21 cellular contexts compared by ENCODE assay signal in the genomic region with DNA sequence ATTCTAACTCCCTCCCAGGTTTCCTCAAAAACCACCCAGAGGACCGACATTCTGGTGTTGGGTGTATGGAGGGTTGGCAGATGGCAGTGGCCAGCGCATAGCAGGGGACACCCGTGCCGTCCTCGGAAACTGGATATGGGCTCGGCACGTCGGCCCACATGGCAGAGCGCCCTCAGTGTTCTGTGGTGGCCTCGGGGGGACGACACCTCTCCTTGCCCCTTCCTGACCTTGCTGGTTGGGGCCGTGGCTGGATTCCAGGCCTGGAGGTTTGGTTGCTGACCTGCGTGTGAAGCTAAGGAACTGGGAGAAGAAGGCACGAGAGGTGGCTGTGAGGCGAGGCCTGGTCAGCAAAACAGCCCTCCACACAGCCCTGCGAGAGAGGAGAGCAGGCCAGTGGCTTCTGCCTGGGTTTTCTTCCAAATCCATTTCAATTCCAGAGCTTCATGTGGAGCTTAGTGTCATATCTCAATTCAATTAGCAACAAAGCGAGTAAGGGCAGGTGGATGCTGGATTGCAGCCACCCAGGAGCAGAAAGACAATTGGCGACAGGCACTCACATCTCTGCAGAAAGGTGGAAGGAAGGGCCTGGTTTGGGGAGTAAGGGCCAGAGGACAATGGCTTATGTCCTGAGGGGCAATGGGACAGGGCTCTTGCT.
"Had no signal": no experiment of that assay in that cellular context is flagged by ENCODE, and none has a peak within 500 bp of the region (broad histone marks: within the 10 kb centered on the region; RNA-seq: fewer than 3 reads in every experiment).

No MANE protein-coding gene starts in this region.

- H3K9me3 ChIP-seq: colonic mucosa, gastroesophageal sphincter, neutrophil, pancreas, suprapubic skin, transverse colon, uterus had no signal

- H3K4me1 Mint-ChIP-seq: activated naive CD8-positive, alpha-beta T cell treated with anti-CD3 and anti-CD28 coated beads for 36 hours; stimulated activated naive CD8-positive, alpha-beta T cell treated with anti-CD3 and anti-CD28 coated beads, Interleukin-15, amount 100 ng/mL, for 72 hours had no signal

- H3K4me3 Mint-ChIP-seq: activated naive CD8-positive, alpha-beta T cell treated with anti-CD3 and anti-CD28 coated beads for 36 hours; naive B cell; stimulated activated effector memory CD8-positive, alpha-beta T cell treated with anti-CD3 and anti-CD28 coated beads, Interleukin-12 subunit alpha, Interleukin-12 subunit beta, amount 100 ng/mL, for 72 hours; stimulated activated naive CD8-positive, alpha-beta T cell treated with anti-CD3 and anti-CD28 coated beads, Interleukin-15, amount 100 ng/mL, for 72 hours had no signal

- H3K27ac Mint-ChIP-seq: activated naive CD8-positive, alpha-beta T cell treated with anti-CD3 and anti-CD28 coated beads for 36 hours; naive B cell; stimulated activated effector memory CD8-positive, alpha-beta T cell treated with anti-CD3 and anti-CD28 coated beads, Interleukin-12 subunit alpha, Interleukin-12 subunit beta, amount 100 ng/mL, for 72 hours; stimulated activated naive CD8-positive, alpha-beta T cell treated with anti-CD3 and anti-CD28 coated beads, Interleukin-15, amount 100 ng/mL, for 72 hours had no signal

- H3K9me3 Mint-ChIP-seq: activated naive CD8-positive, alpha-beta T cell treated with anti-CD3 and anti-CD28 coated beads for 36 hours; stimulated activated effector memory CD8-positive, alpha-beta T cell treated with anti-CD3 and anti-CD28 coated beads, Interleukin-12 subunit alpha, Interleukin-12 subunit beta, amount 100 ng/mL, for 72 hours; stimulated activated naive CD8-positive, alpha-beta T cell treated with anti-CD3 and anti-CD28 coated beads, Interleukin-15, amount 100 ng/mL, for 72 hours had no signal

- H3K4me1 ChIP-seq: colonic mucosa, gastroesophageal sphincter, pancreas, suprapubic skin, transverse colon, uterus had no signal

- H3K36me3 Mint-ChIP-seq: activated naive CD8-positive, alpha-beta T cell treated with anti-CD3 and anti-CD28 coated beads for 36 hours; naive B cell; stimulated activated effector memory CD8-positive, alpha-beta T cell treated with anti-CD3 and anti-CD28 coated beads, Interleukin-12 subunit alpha, Interleukin-12 subunit beta, amount 100 ng/mL, for 72 hours had no signal

- H3K4me3 ChIP-seq: colonic mucosa, gastroesophageal sphincter, pancreas, suprapubic skin, transverse colon, uterus had no signal

- H3K27ac ChIP-seq: colonic mucosa, epithelial cell of prostate, gastroesophageal sphincter, neutrophil, pancreas, suprapubic skin, transverse colon, uterus had no signal

- H3K27me3 ChIP-seq: colonic mucosa, uterus had no signal

- DNase-seq: activated naive CD4-positive, alpha-beta T cell; activated naive CD8-positive, alpha-beta T cell treated with anti-CD3 and anti-CD28 coated beads for 36 hours; activated T-cell treated with anti-CD3 and anti-CD28 coated beads, Interleukin-2, amount 50 U/mL, for 1 hour; central memory CD4-positive, alpha-beta T cell; colonic mucosa; hypothalamus; left cardiac atrium; mesendoderm; naive B cell; right cardiac atrium; stimulated activated CD4-positive, alpha-beta T cell treated with anti-CD3 and anti-CD28 coated beads, Interleukin-1b, Interleukin-23, amount 100 ng/mL, for 48 hours; stimulated activated naive CD8-positive, alpha-beta T cell treated with anti-CD3 and anti-CD28 coated beads, Interleukin-15, amount 100 ng/mL, for 72 hours; T-helper 9 cell; transverse colon had no signal

- H3K36me3 ChIP-seq: colonic mucosa, gastroesophageal sphincter, neutrophil, pancreas, suprapubic skin, transverse colon, uterus had no signal
